ENCODE assay signal across 8 cellular contexts in the genomic region with DNA sequence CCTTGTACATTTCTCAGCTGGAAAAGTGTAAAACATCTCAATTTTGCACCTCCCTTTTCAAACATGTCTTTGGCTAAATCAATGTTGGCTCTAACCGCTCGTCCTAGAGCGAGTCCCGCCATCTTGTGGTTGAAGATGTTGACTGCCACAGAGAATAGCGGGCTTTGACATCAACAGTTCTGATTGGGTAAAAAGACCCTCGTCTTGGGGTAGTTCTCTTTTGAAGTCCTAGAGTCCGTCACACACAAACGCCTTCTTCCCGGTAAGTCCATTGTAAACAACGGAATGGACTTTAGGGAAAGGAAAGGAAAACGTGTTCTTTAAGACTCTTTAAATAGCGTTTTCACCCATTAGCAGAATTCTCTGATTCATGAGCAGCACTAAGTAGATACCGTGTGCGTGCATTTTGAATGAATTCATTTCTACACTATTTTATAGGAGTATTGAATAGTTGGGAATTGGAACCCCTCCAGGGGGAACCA. TPM values are rescaled to one million over a fixed set of nuclear protein-coding genes. Genes with fewer than 3 reads are reported as not detected.
DNase-seq lines count a peak whose midpoint lies in the region; ATAC-seq and TF ChIP-seq lines count a peak whose summit lies in the region.

No MANE protein-coding gene starts in this region.

- intact Hi-C loops in ascending aorta (cut with DNase I) = loop anchor here (2.0 kb wide), 1 partner anchor 1077 kb away; no protein-coding TSS in a partner anchor

- peaks cover 33% of the 10 kb centered on the region for H3K79me2 ChIP-seq in DND-41 (ENCODE audit: insufficient read depth, low read length)

- peak; percentile 39 for TF ChIP-seq CTCF in DND-41 (IDR thresholded peaks at IDR 0.05; ENCODE audit: borderline replicate concordance, extremely low read depth, low read length, poor library complexity, severe bottlenecking)
- peak; percentile 25 to 61 (median 52) for TF ChIP-seq CTCF in ascending aorta (IDR thresholded peaks at IDR 0.05)
- peak; percentile 32 to 66 for TF ChIP-seq CTCF in right atrium auricular region (IDR thresholded peaks at IDR 0.05)

- H3K27ac ChIP-seq in DND-41 (ENCODE audit: low read length) = no peak overlapping the region
- H3K27ac ChIP-seq in ascending aorta = peak overlapping the region; percentile 44 to 69
- H3K27ac ChIP-seq in right atrium auricular region = peak overlapping the region; percentile 75 to 83

- H3K4me2 ChIP-seq in DND-41 (ENCODE audit: insufficient read depth, low read length) = peak overlapping the region; percentile 84

- H3K9ac ChIP-seq in DND-41 (ENCODE audit: low read depth, low read length) = peak overlapping the region; percentile 69

- H3K4me3 ChIP-seq in DND-41 (ENCODE audit: low read depth in 1 of 2, low read length in 2 of 2) (peak overlapping the region; percentile 61 to 69; a peak in 3 of 4 replicates), ascending aorta (peak overlapping the region; percentile 73 to 87), right atrium auricular region (peak overlapping the region; percentile 79 to 88)

- peaks cover 2% of the 10 kb centered on the region for H3K27me3 ChIP-seq in DND-41 (ENCODE audit: insufficient read depth, low read length, poor library complexity)
- H3K27me3 ChIP-seq in ascending aorta = no peaks in the 10 kb centered on the region
- H3K27me3 ChIP-seq in right atrium auricular region = no peaks in the 10 kb centered on the region

- H4K20me1 ChIP-seq in DND-41 (ENCODE audit: insufficient read depth, low read length) = no peaks in the 10 kb centered on the region

- H2AFZ ChIP-seq in DND-41 (ENCODE audit: low read depth, low read length) = peak overlapping the region; percentile 82

- ATAC-seq in DND-41 (ENCODE audit: insufficient read depth, low read depth) (peak; percentile 5; the same call in 2 of the 3 replicates), GM21447 (IDR thresholded peaks at IDR 0.05; ENCODE audit: unreplicated experiment) (peak; percentile 53)

- H3K4me1 ChIP-seq in DND-41 (ENCODE audit: insufficient read depth, low read length) (peaks cover 32% of the 10 kb centered on the region), ascending aorta (peaks cover 0 to 10% of the 10 kb centered on the region in 2 donors), right atrium auricular region (peaks cover 0 to 19% of the 10 kb centered on the region in 2 donors)

- H3K36me3 ChIP-seq in DND-41 (ENCODE audit: insufficient read depth, low read length) (peaks cover 10% of the 10 kb centered on the region), ascending aorta (peaks cover 7 to 9% of the 10 kb centered on the region in 2 donors), right atrium auricular region (peaks cover 6% of the 10 kb centered on the region)

- DNase-seq in DND-41 (no peak), HT1080 (ENCODE audit: low read depth) (peak; percentile 85), RPMI7951 (ENCODE audit: low read depth) (peak; percentile 85), ascending aorta (ENCODE audit: low spot score in 2 of 2) (no peak), right atrium auricular region (ENCODE audit: low spot score) (no peak), pons (ENCODE audit: low spot score) (peak; percentile 84), DMS79 treated with DMSO at 0.1 percent for 48 hours (lab: John Stamatoyannopoulos, UW) (no peak)

- H3K9me3 ChIP-seq in DND-41 (ENCODE audit: insufficient read depth, low read length, severe bottlenecking) (peaks cover 4% of the 10 kb centered on the region), ascending aorta (peaks cover 0 to 6% of the 10 kb centered on the region in 2 donors), right atrium auricular region (peaks cover 0 to 8% of the 10 kb centered on the region in 2 donors)

RNA-seq across cellular contexts. Expression of a gene that starts 0.5 kb away (rescaled TPM):
- 90.6 and 100 TPM in 2 replicates for total RNA-seq in HT1080 (2014; rRNA removed; shearing (Covaris generic))
- polyA plus RNA-seq in HT1080 (2015; cell fraction: cytosol; rRNA removed) = 53.6 and 54.9 TPM in 2 replicates
- polyA plus RNA-seq in HT1080 (2015; cell fraction: nucleus; rRNA removed) = 73.7 and 74.7 TPM in 2 replicates
- 85.4 and 97.6 TPM in 2 replicates for total RNA-seq in RPMI7951 (2014; rRNA removed; shearing (Covaris generic))
- total RNA-seq in ascending aorta = 141 TPM
- total RNA-seq in right atrium auricular region = 10 to 100 TPM; 23.3 to 24.6 TPM

RNA-seq across cellular contexts. Expression of a gene that starts 13.5 kb away (rescaled TPM):
- 16.8 and 19.4 TPM in 2 replicates for total RNA-seq in HT1080 (2014; rRNA removed; shearing (Covaris generic))
- 16.3 and 20.4 TPM in 2 replicates for polyA plus RNA-seq in HT1080 (2015; cell fraction: cytosol; rRNA removed)
- polyA plus RNA-seq in HT1080 (2015; cell fraction: nucleus; rRNA removed) = 10.1 and 11.3 TPM in 2 replicates
- total RNA-seq in RPMI7951 (2014; rRNA removed; shearing (Covaris generic)) = 6.8 and 7.3 TPM in 2 replicates
- total RNA-seq in ascending aorta (1.8 TPM), right atrium auricular region (under 1 TPM; 0.31 to 0.33 TPM)

RNA-seq across cellular contexts. Expression of a gene that starts 49.6 kb away (rescaled TPM):
- total RNA-seq in HT1080 (2014; rRNA removed; shearing (Covaris generic)) = 75.3 and 102 TPM in 2 replicates
- 131 and 135 TPM in 2 replicates for polyA plus RNA-seq in HT1080 (2015; cell fraction: cytosol; rRNA removed)
- polyA plus RNA-seq in HT1080 (2015; cell fraction: nucleus; rRNA removed) = 142 and 160 TPM in 2 replicates
- 0.29 and 0.36 TPM in 2 replicates for total RNA-seq in RPMI7951 (2014; rRNA removed; shearing (Covaris generic))
- total RNA-seq in ascending aorta (8.1 TPM), right atrium auricular region (1,000 to 10,000 TPM; 3,842 to 8,672 TPM)

Comparison
In these comparisons a context has a peak if more than half of its experiments do, and no peak if none do; other contexts are left out.
1. DNase-seq: peak in HT1080 (single experiment), RPMI7951 (single experiment) and pons (single experiment); none in DND-41 (single experiment), ascending aorta (0 of 2), right atrium auricular region (single experiment) and DMS79 treated with DMSO at 0.1 percent for 48 hours (single experiment).
2. RNA of a gene that starts 49.6 kb away (total RNA-seq): 3,842 to 8,672 TPM in right atrium auricular region; 75.3 to 102 TPM in HT1080, 8.1 TPM in ascending aorta (single experiment) and 0.29 to 0.36 TPM in RPMI7951; every median in the first group is over 10 times any median in the second.
3. Peak in every context shown above with its lines, with median percentiles within 50 percentile points of each other: H3K4me3 ChIP-seq and CTCF ChIP-seq.